ENCODE assay signal across 29 cellular contexts in genomic region chr1:115401676-115402075, GRCh38.
"Had no signal": no experiment of that assay in that cellular context is flagged by ENCODE, and none has a peak within 500 bp of the region (broad histone marks: within the 10 kb centered on the region; RNA-seq: fewer than 3 reads in every experiment).

No MANE protein-coding gene starts in this region.

- H3K27ac ChIP-seq: adrenal gland, body of pancreas, esophagus squamous epithelium, heart left ventricle had no signal

- H3K4me3 ChIP-seq: adrenal gland, body of pancreas, esophagus squamous epithelium, heart left ventricle had no signal

- FAIRE-seq: colon, frontal cortex had no signal

- DNase-seq: activated CD4-positive, alpha-beta memory T cell treated with anti-CD3 and anti-CD28 coated beads for 36 hours; activated CD4-positive, alpha-beta T cell treated with anti-CD3 and anti-CD28 coated beads for 36 hours; activated CD4-positive, alpha-beta T cell treated with anti-CD3 and anti-CD28 coated beads, Interleukin-2, amount 10 ng/mL, durations not matched to agents 24 days and 14 days; activated CD4-positive, CD25-positive, alpha-beta regulatory T cell; activated CD4-positive, CD25-positive, alpha-beta regulatory T cell treated with anti-CD3 and anti-CD28 coated beads, Interleukin-2, amount 50 U/mL, for 72 hours; activated CD8-positive, alpha-beta memory T cell treated with anti-CD3 and anti-CD28 coated beads, Interleukin-2, amount 10 ng/mL, durations not matched to agents 7 days and 5 days; activated CD8-positive, alpha-beta memory T cell treated with anti-CD3 and anti-CD28 coated beads, Interleukin-2, amount 50 U/mL, for 4 hours; activated CD8-positive, alpha-beta T cell treated with anti-CD3 and anti-CD28 coated beads, Interleukin-2, amount 10 ng/mL, durations not matched to agents 7 days and 5 days; activated effector memory CD4-positive, alpha-beta T cell treated with anti-CD3 and anti-CD28 coated beads, Interleukin-2, amount 50 U/mL, for 16 hours; activated naive CD4-positive, alpha-beta T cell treated with anti-CD3 and anti-CD28 coated beads for 36 hours; activated naive CD8-positive, alpha-beta T cell treated with anti-CD3 and anti-CD28 coated beads for 36 hours; activated naive CD8-positive, alpha-beta T cell treated with anti-CD3 and anti-CD28 coated beads, Interleukin-2, amount 50 U/mL, for 24 hours; activated T-cell treated with anti-CD3 and anti-CD28 coated beads, Interleukin-2, amount 50 U/mL, for 1 hour; activated T-cell treated with anti-CD3 and anti-CD28 coated beads, Interleukin-2, amount 50 U/mL, for 48 hours; adrenal gland; amygdala; aorta; body of pancreas; caudate nucleus; cortex of kidney; dermis blood vessel endothelial cell; effector CD4-positive, alpha-beta T cell; effector memory CD8-positive, alpha-beta T cell; esophagus squamous epithelium; foreskin fibroblast; glutamatergic neuron; heart left ventricle had no signal

- H3K9me3 ChIP-seq: adrenal gland, body of pancreas, esophagus squamous epithelium had no signal

- H3K27me3 ChIP-seq: adrenal gland, body of pancreas, heart left ventricle had no signal

- H3K4me1 ChIP-seq: adrenal gland had no signal

- ATAC-seq: activated CD8-positive, alpha-beta memory T cell treated with anti-CD3 and anti-CD28 coated beads, Interleukin-2, amount 10 ng/mL, durations not matched to agents 7 days and 5 days; activated CD8-positive, alpha-beta T cell treated with anti-CD3 and anti-CD28 coated beads, Interleukin-2, amount 10 ng/mL, durations not matched to agents 7 days and 5 days; activated naive CD8-positive, alpha-beta T cell treated with anti-CD3 and anti-CD28 coated beads, Interleukin-2, amount 50 U/mL, for 24 hours; body of pancreas; effector memory CD8-positive, alpha-beta T cell; heart left ventricle had no signal

- H3K36me3 ChIP-seq: adrenal gland, esophagus squamous epithelium, heart left ventricle had no signal
